In genomic region chr14:39040529-39040928, GRCh38 we compare ENCODE assay signal across 5 cellular contexts.
"Had no signal": no experiment of that assay in that cellular context is flagged by ENCODE, and none has a peak within 500 bp of the region (broad histone marks: within the 10 kb centered on the region; RNA-seq: fewer than 3 reads in every experiment).

No MANE protein-coding gene starts in this region.

- DNase-seq: GDM1, GF-D8 had no signal

- FAIRE-seq: GM12892, GM18507, GM19239 had no signal
